In genomic region chr10:86681722-86682386, GRCh38 we compare ENCODE assay signal across 31 cellular contexts. TPM values are rescaled to one million over a fixed set of nuclear protein-coding genes. Genes with fewer than 3 reads are reported as not detected.
DNase-seq lines count a peak whose midpoint lies in the region; ATAC-seq and TF ChIP-seq lines count a peak whose summit lies in the region.
"Had no signal": no experiment of that assay in that cellular context is flagged by ENCODE, and none has a peak within 500 bp of the region (broad histone marks: within the 10 kb centered on the region; RNA-seq: fewer than 3 reads in every experiment).

No MANE protein-coding gene starts in this region.

- no peak overlapping the region for H2BK12ac ChIP-seq in neuronal stem cell (ENCODE audit: low read length)

- H3K27me3 ChIP-seq in IMR-90 (ENCODE audit: control insufficient read depth, insufficient read depth, low read length) (no peaks in the 10 kb centered on the region), dorsolateral prefrontal cortex (no peaks in the 10 kb centered on the region), neuronal stem cell (ENCODE audit: control insufficient read depth in 3 of 3, insufficient read depth in 3 of 3, low read depth in 1 of 3, low read length in 3 of 3) (peaks cover 0 to 46% (median 0%) of the 10 kb centered on the region in 3 experiments), tibial artery (no peaks in the 10 kb centered on the region)
- H3K27me3 ChIP-seq: body of pancreas, thyroid gland had no signal

- no peak overlapping the region for H4K5ac ChIP-seq in IMR-90 (ENCODE audit: low read depth, low read length)

- no peak for TF ChIP-seq RAD21 in IMR-90 (IDR thresholded peaks at IDR 0.05; ENCODE audit: low read length)

- H3K4me2 ChIP-seq in IMR-90 (ENCODE audit: low read depth, low read length): no peak overlapping the region
- H3K4me2 ChIP-seq in neuronal stem cell (ENCODE audit: insufficient read depth, low read length, poor library complexity, severe bottlenecking): no peak overlapping the region
- H3K4me2 ChIP-seq: smooth muscle cell had no signal

- peaks cover 10% of the 10 kb centered on the region for H3K4me1 ChIP-seq in IMR-90 (ENCODE audit: control insufficient read depth, insufficient read depth, low read length)
- H3K4me1 ChIP-seq in neuronal stem cell (ENCODE audit: control insufficient read depth in 2 of 2, insufficient read depth in 1 of 2, low read depth in 1 of 2, low read length in 2 of 2): peaks cover 12 to 18% of the 10 kb centered on the region in 2 donors
- peaks cover 0 to 98% (median 65%) of the 10 kb centered on the region in 4 donors for H3K4me1 ChIP-seq in tibial artery
- H3K4me1 ChIP-seq: body of pancreas, Caco-2, foreskin keratinocyte, thyroid gland had no signal

- DNase-seq in IMR-90 (no peak), dorsolateral prefrontal cortex (no peak), neuronal stem cell (ENCODE audit: low spot score) (no peak), tibial artery (no peak), dedifferentiated amniotic fluid mesenchymal stem cell (ENCODE audit: extremely low spot score) (no peak)
- DNase-seq in effector CD4-positive, alpha-beta T cell: no peak
- DNase-seq: activated CD4-positive, alpha-beta memory T cell treated with anti-CD3 and anti-CD28 coated beads, Interleukin-2, amount 10 ng/mL, durations not matched to agents 7 days and 5 days; activated CD8-positive, alpha-beta memory T cell treated with anti-CD3 and anti-CD28 coated beads, Interleukin-2, amount 50 U/mL, for 4 hours; activated naive CD4-positive, alpha-beta T cell treated with anti-CD3 and anti-CD28 coated beads for 36 hours; Caco-2; effector memory CD8-positive, alpha-beta T cell; foreskin keratinocyte; GDM1; HCEC 1CT; kidney glomerular epithelial cell; natural killer cell; NCI-H1417 treated with DMSO at 0.1 percent for 48 hours; NCI-H2081; NCI-H226; stimulated activated naive CD4-positive, alpha-beta T cell treated with Interleukin-2 at 50 U/mL for 16 hours; T-helper 2 cell had no signal

- CTCF ChIA-PET in IMR-90 (lab: Yijun Ruan, JAX): no interaction called here

- H2BK120ac ChIP-seq in IMR-90 (ENCODE audit: low read depth, low read length): no peak overlapping the region
- no peak overlapping the region for H2BK120ac ChIP-seq in neuronal stem cell (ENCODE audit: low read depth, low read length)

- in situ Hi-C loops in IMR-90 (cut with MboI; ENCODE audit: low sequenced_read_pairs): no loop called here

- H2BK15ac ChIP-seq in IMR-90 (ENCODE audit: low read depth, low read length) (no peak overlapping the region), neuronal stem cell (ENCODE audit: low read length) (no peak overlapping the region)

- ATAC-seq in IMR-90 (ENCODE audit: low read depth) (no peak), SK-N-SH treated with all-trans-retinoic acid at 6 μM for 48 hours (no peak)
- ATAC-seq: body of pancreas; effector memory CD8-positive, alpha-beta T cell; natural killer cell; PC-3 had no signal

- no peak overlapping the region for H3K14ac ChIP-seq in IMR-90 (replicated peaks; ENCODE audit: low read depth, low read length)
- peak overlapping the region; percentile 47 for H3K14ac ChIP-seq in neuronal stem cell (ENCODE audit: low read length)

- dilution Hi-C loops in IMR-90 (cut with HindIII; ENCODE audit: low sequenced_read_pairs, unreplicated experiment): no loop called here

- H3K9ac ChIP-seq in IMR-90 (ENCODE audit: low read depth, low read length) (no peak overlapping the region), neuronal stem cell (ENCODE audit: low read depth, low read length, poor library complexity) (no peak overlapping the region)

- H3K36me3 ChIP-seq in IMR-90 (ENCODE audit: control insufficient read depth, insufficient read depth, low read length) (no peaks in the 10 kb centered on the region), neuronal stem cell (replicated peaks in 1 of 2; ENCODE audit: control insufficient read depth in 2 of 2, insufficient read depth in 2 of 2, low read length in 2 of 2) (no peaks in the 10 kb centered on the region), tibial artery (peaks cover 19 to 28% (median 26%) of the 10 kb centered on the region in 3 donors)
- H3K36me3 ChIP-seq: thyroid gland had no signal

- POLR2A ChIA-PET in IMR-90 (lab: Charles Lee; ENCODE audit: unreplicated experiment): no interaction called here

- H2AFZ ChIP-seq in IMR-90 (replicated peaks; ENCODE audit: low read length, poor library complexity): peak overlapping the region; percentile 19
- H2AFZ ChIP-seq in neuronal stem cell (ENCODE audit: low read length): no peak overlapping the region

- H3K4ac ChIP-seq in IMR-90 (ENCODE audit: low read depth, low read length) (no peak overlapping the region), neuronal stem cell (ENCODE audit: low read length) (no peak overlapping the region)

- no peak overlapping the region for H3K27ac ChIP-seq in IMR-90 (ENCODE audit: insufficient read depth, low read length)
- peak overlapping the region in 40 of 59 donors; percentile 13 to 85 (median 59) for H3K27ac ChIP-seq in dorsolateral prefrontal cortex
- no peak overlapping the region for H3K27ac ChIP-seq in neuronal stem cell (replicated peaks; ENCODE audit: low read length)
- H3K27ac ChIP-seq in tibial artery: peak overlapping the region; percentile 82 to 89
- H3K27ac ChIP-seq: body of pancreas, foreskin keratinocyte, thyroid gland had no signal

- no peak for TF ChIP-seq POLR2A in IMR-90 (IDR thresholded peaks at IDR 0.05; ENCODE audit: low read depth, low read length)

- peaks cover under 1% of the 10 kb centered on the region; the same call in 1 of the 2 replicates for H3K9me1 ChIP-seq in IMR-90 (ENCODE audit: insufficient read depth, low read length)

- H3K9me3 ChIP-seq in IMR-90 (ENCODE audit: control insufficient read depth, insufficient read depth, low read length) (no peaks in the 10 kb centered on the region), neuronal stem cell (replicated peaks in 1 of 2; ENCODE audit: control insufficient read depth in 2 of 2, insufficient read depth in 1 of 2, low read depth in 1 of 2, low read length in 2 of 2) (no peaks in the 10 kb centered on the region), tibial artery (no peaks in the 10 kb centered on the region)
- H3K9me3 ChIP-seq: body of pancreas, Caco-2, thyroid gland had no signal

- intact Hi-C loops in IMR-90 (cut with micrococcal nuclease) (loop anchor here (5.0 kb wide), 1 partner anchor 95 kb away; no protein-coding TSS in a partner anchor), dorsolateral prefrontal cortex (cut with DNase I) (loop anchor here (5.0 to 10.0 kb wide), 3 partner anchors 35 to 157 kb away; partner anchors contain the start of gene WAPL (in 1 of the 2)), tibial artery (cut with DNase I; ENCODE audit: low total_unique reads) (loop anchor here (5.0 kb wide), 1 partner anchor 45 kb away; no protein-coding TSS in a partner anchor)

- no TSS peak for BruUV-seq in IMR-90 (replicated peaks; lab: Mats Ljungman, UMichigan)

- H3K4me3 ChIP-seq in IMR-90 (ENCODE audit: insufficient read depth, low read depth, low read length) (no peak overlapping the region), dorsolateral prefrontal cortex (no peak overlapping the region), neuronal stem cell (ENCODE audit: low read length in 2 of 2) (no peak overlapping the region), tibial artery (no peak overlapping the region)
- H3K4me3 ChIP-seq: body of pancreas, smooth muscle cell, thyroid gland had no signal

- no peaks in the 10 kb centered on the region for H3K79me1 ChIP-seq in IMR-90 (ENCODE audit: low read depth in 1 of 2, low read length in 2 of 2)
- H3K79me1 ChIP-seq in neuronal stem cell (ENCODE audit: low read depth, low read length): peaks cover 4% of the 10 kb centered on the region

- H3K18ac ChIP-seq in IMR-90 (ENCODE audit: low read depth, low read length): no peak overlapping the region
- H3K18ac ChIP-seq in neuronal stem cell (ENCODE audit: low read length): peak overlapping the region; percentile 2

- H4K8ac ChIP-seq in IMR-90 (ENCODE audit: low read depth in 2 of 2, low read length in 2 of 2) (no peak overlapping the region), neuronal stem cell (ENCODE audit: low read depth, low read length) (peak overlapping the region; percentile 21)

- H2AK9ac ChIP-seq in IMR-90 (replicated peaks; ENCODE audit: low read depth, low read length, poor library complexity): no peak overlapping the region

- H4K20me1 ChIP-seq in IMR-90 (ENCODE audit: insufficient read depth, low read length): no peaks in the 10 kb centered on the region

- TF ChIP-seq CTCF in IMR-90 (conservative IDR thresholded peaks at IDR 0.05; ENCODE audit: low read depth, low read length) (no peak), dorsolateral prefrontal cortex (IDR thresholded peaks at IDR 0.05 in 54 of 56, conservative IDR thresholded peaks at IDR 0.05 in 2 of 56; ENCODE audit: low read depth in 1 of 56, partially characterized antibody in 56 of 56) (no peak), tibial artery (IDR thresholded peaks at IDR 0.05) (no peak)

- H3K23ac ChIP-seq in IMR-90 (ENCODE audit: low read depth, low read length): no peak overlapping the region
- H3K23ac ChIP-seq in neuronal stem cell (ENCODE audit: low read depth, low read length, poor library complexity): peak overlapping the region; percentile 57

- H2BK20ac ChIP-seq in IMR-90 (ENCODE audit: low read depth, low read length): no peak overlapping the region

- H3K56ac ChIP-seq in IMR-90 (ENCODE audit: extremely low read depth, insufficient read depth, low read length): no peak overlapping the region

- H4K91ac ChIP-seq in IMR-90 (ENCODE audit: insufficient read depth, low read depth, low read length) (no peak overlapping the region), neuronal stem cell (ENCODE audit: low read depth, low read length, poor library complexity) (no peak overlapping the region)

- 89% methylated on average over 13 of the region's 22 CpGs; no CpG with 5 or more reads in 1 of the 2 experiments for WGBS in IMR-90 (ENCODE audit: extremely low coverage in 2 of 2, insufficient read length in 1 of 2), 2 experiments
- no CpG with 5 or more reads among the region's 22 CpGs for WGBS in neuronal stem cell (ENCODE audit: extremely low coverage in 2 of 2, insufficient read length in 2 of 2, insufficient replicate concordance in 1 of 2), 2 donors

- H2AK5ac ChIP-seq in IMR-90 (ENCODE audit: low read depth, low read length) (no peak overlapping the region), neuronal stem cell (ENCODE audit: low read depth, low read length) (no peak overlapping the region)

- H2BK5ac ChIP-seq in IMR-90 (ENCODE audit: low read depth, low read length, poor library complexity, severe bottlenecking): no peak overlapping the region
- no peak overlapping the region for H2BK5ac ChIP-seq in neuronal stem cell (ENCODE audit: low read length)

RNA-seq across cellular contexts. Expression of gene LDB3, which starts 13.5 kb away (rescaled TPM):
- total RNA-seq in IMR-90 (2012; rRNA removed): 0.28 and 0.36 TPM in 2 replicates
- 2.6 and 3.2 TPM in 2 replicates for polyA plus RNA-seq in IMR-90 (2012; rRNA removed)
- 1.6 and 1.7 TPM in 2 replicates for polyA plus RNA-seq in IMR-90 (2012; cell fraction: cytosol; rRNA removed)
- polyA plus RNA-seq in IMR-90 (2012; cell fraction: nucleus; rRNA removed; ENCODE audit: low replicate concordance): 2.6 and 4.0 TPM in 2 replicates
- total RNA-seq in dorsolateral prefrontal cortex: 10 to 100 TPM in 105 of 120 experiments, 1 to 10 TPM in 15; 3.8 to 94.4 (median 22.6) TPM
- polyA plus RNA-seq in neuronal stem cell (2013, experiment 1 of 2): 0.08 TPM
- polyA plus RNA-seq in neuronal stem cell (2013, experiment 2 of 2): 0.11 TPM
- total RNA-seq: foreskin keratinocyte, lung microvascular endothelial cell, mononuclear cell, pulmonary artery endothelial cell had no signal
- polyA plus RNA-seq: foreskin keratinocyte had no signal

RNA-seq across cellular contexts. Expression of gene OPN4, which starts 27.5 kb away (rescaled TPM):
- not detected in 2 replicates for total RNA-seq in IMR-90 (2012; rRNA removed)
- 0.03 TPM in 1 of 2 replicates, not detected in the other for polyA plus RNA-seq in IMR-90 (2012; rRNA removed)
- polyA plus RNA-seq in IMR-90 (2012; cell fraction: cytosol; rRNA removed): not detected in 2 replicates
- 0.04 and 0.05 TPM in 2 replicates for polyA plus RNA-seq in IMR-90 (2012; cell fraction: nucleus; rRNA removed; ENCODE audit: low replicate concordance)
- total RNA-seq in dorsolateral prefrontal cortex: 1 to 10 TPM in 93 of 120 experiments, under 1 TPM in 23, not detected in 4; 0.35 to 4.5 (median 1.6) TPM
- polyA plus RNA-seq in neuronal stem cell (2013, experiment 1 of 2): not detected
- not detected for polyA plus RNA-seq in neuronal stem cell (2013, experiment 2 of 2)
- total RNA-seq: activated CD4-positive, alpha-beta memory T cell treated with anti-CD3 and anti-CD28 coated beads, Interleukin-2, amount 10 ng/mL, durations not matched to agents 7 days and 5 days; activated naive CD4-positive, alpha-beta T cell treated with anti-CD3 and anti-CD28 coated beads for 36 hours; body of pancreas; Caco-2; foreskin keratinocyte; LHCN-M2; lung microvascular endothelial cell; mononuclear cell; natural killer cell; PC-3; pulmonary artery endothelial cell; smooth muscle cell had no signal
- polyA plus RNA-seq: AG04450, foreskin keratinocyte, smooth muscle cell had no signal

Comparison
In these comparisons a context has a peak if more than half of its experiments do, and no peak if none do; other contexts are left out.
1. H3K27ac ChIP-seq: peak in dorsolateral prefrontal cortex (40 of 59) and tibial artery (2 of 2); none in IMR-90 (single experiment) and neuronal stem cell (single experiment).